Comparison of ENCODE assay signal across 8 cellular contexts in genomic region chr4:159487284-159487747, GRCh38.
DNase-seq lines count a peak whose midpoint lies in the region; ATAC-seq and TF ChIP-seq lines count a peak whose summit lies in the region.

No MANE protein-coding gene starts in this region.

- H3K36me3 ChIP-seq in neuron (ENCODE audit: insufficient read depth, low read length): no peaks in the 10 kb centered on the region

- no peaks in the 10 kb centered on the region for H3K9me3 ChIP-seq in neuron (ENCODE audit: low read length)

- peak; percentile 35 for DNase-seq in Caki2 (ENCODE audit: low read depth)
- peak; percentile 5 for DNase-seq in NCI-H2196 treated with DMSO at 0.1 percent for 48 hours (lab: John Stamatoyannopoulos, UW; ENCODE audit: unreplicated experiment)
- peak; percentile 7 to 21 for DNase-seq in activated CD4-positive, alpha-beta T cell treated with anti-CD3 and anti-CD28 coated beads, Interleukin-2, amount 50 U/mL, for 48 hours
- peak; percentile 87 for DNase-seq in fibroblast of pulmonary artery (ENCODE audit: low read depth)
- no peak for DNase-seq in activated effector memory CD4-positive, alpha-beta T cell treated with Interleukin-2 at 50 U/mL for 16 hours

- in situ Hi-C loops in Caki2 (cut with HindIII; ENCODE audit: low pct_unique_long_range_greater_than_20kb, low sequenced_read_pairs): no loop called here

- H3K4me1 ChIP-seq in neuron (ENCODE audit: insufficient read depth, low read length): peaks cover 2% of the 10 kb centered on the region

- peak; percentile 84 for TF ChIP-seq CTCF in fibroblast of pulmonary artery (IDR thresholded peaks at IDR 0.05; ENCODE audit: low read length, missing control alignments)

- ATAC-seq in GM18907 (IDR thresholded peaks at IDR 0.05; ENCODE audit: unreplicated experiment) (peak; percentile 97), HG03060 (IDR thresholded peaks at IDR 0.05; ENCODE audit: low read depth, unreplicated experiment) (peak; percentile 95)

- H3K4me3 ChIP-seq in fibroblast of pulmonary artery (replicated peaks; ENCODE audit: low read depth, low read length) (no peak overlapping the region), neuron (ENCODE audit: low read length) (no peak overlapping the region)

- peak overlapping the region; percentile 59 for H2AFZ ChIP-seq in neuron (ENCODE audit: low read depth, low read length)

- no peaks in the 10 kb centered on the region for H3K27me3 ChIP-seq in neuron (ENCODE audit: insufficient read depth, low read length)
